27 cellular contexts compared by ENCODE assay signal in genomic region chr4:173699841-173700475, GRCh38.
"Had no signal": no experiment of that assay in that cellular context is flagged by ENCODE, and none has a peak within 500 bp of the region (broad histone marks: within the 10 kb centered on the region; RNA-seq: fewer than 3 reads in every experiment).

No MANE protein-coding gene starts in this region.

- H3K36me3 ChIP-seq: ascending aorta, breast epithelium, cardiac muscle cell, colonic mucosa, esophagus squamous epithelium, heart right ventricle, WERI-Rb-1 had no signal

- H3K9me3 ChIP-seq: ascending aorta, breast epithelium, colonic mucosa, esophagus squamous epithelium, heart right ventricle had no signal

- DNase-seq: activated B cell treated with CpG ODN at 0.5 μM for 24 hours; activated CD4-positive, alpha-beta memory T cell treated with anti-CD3 and anti-CD28 coated beads, Interleukin-2, amount 10 ng/mL, durations not matched to agents 7 days and 5 days; activated CD4-positive, alpha-beta T cell treated with anti-CD3 and anti-CD28 coated beads for 36 hours; activated CD4-positive, alpha-beta T cell treated with anti-CD3 and anti-CD28 coated beads, Interleukin-2, amount 10 ng/mL, durations not matched to agents 7 days and 5 days; activated CD4-positive, alpha-beta T cell treated with anti-CD3 and anti-CD28 coated beads, Interleukin-2, amount 50 U/mL, for 4 hours; activated CD8-positive, alpha-beta memory T cell treated with anti-CD3 and anti-CD28 coated beads, Interleukin-2, amount 50 U/mL, for 48 hours; activated gamma-delta T cell; activated naive CD4-positive, alpha-beta T cell; activated naive CD4-positive, alpha-beta T cell treated with anti-CD3 and anti-CD28 coated beads, Interleukin-2, amount 10 ng/mL, durations not matched to agents 7 days and 5 days; activated naive CD8-positive, alpha-beta T cell treated with anti-CD3 and anti-CD28 coated beads, Interleukin-2, amount 10 ng/mL, durations not matched to agents 7 days and 5 days; activated T-cell treated with anti-CD3 and anti-CD28 coated beads for 4 hours; activated T-cell treated with anti-CD3 and anti-CD28 coated beads, Interleukin-2, amount 50 U/mL, for 24 hours; activated T-cell treated with anti-CD3 and anti-CD28 coated beads, Interleukin-2, amount 50 U/mL, for 72 hours; central memory CD4-positive, alpha-beta T cell; cerebellar nuclear complex; colonic mucosa; effector CD8-positive, alpha-beta T cell; esophagus squamous epithelium; heart right ventricle; T-helper 1 cell; T-helper 17 cell; T1000; WERI-Rb-1 had no signal

- H3K27me3 ChIP-seq: ascending aorta, breast epithelium, cardiac muscle cell, colonic mucosa, esophagus squamous epithelium, heart right ventricle had no signal

- H3K4me3 ChIP-seq: ascending aorta, breast epithelium, cardiac muscle cell, colonic mucosa, esophagus squamous epithelium had no signal

- H3K4me1 ChIP-seq: breast epithelium, colonic mucosa, esophagus squamous epithelium had no signal

- H3K27ac ChIP-seq: ascending aorta, breast epithelium, cardiac muscle cell, colonic mucosa, epithelial cell of prostate, esophagus squamous epithelium, WERI-Rb-1 had no signal
